In the genomic region with DNA sequence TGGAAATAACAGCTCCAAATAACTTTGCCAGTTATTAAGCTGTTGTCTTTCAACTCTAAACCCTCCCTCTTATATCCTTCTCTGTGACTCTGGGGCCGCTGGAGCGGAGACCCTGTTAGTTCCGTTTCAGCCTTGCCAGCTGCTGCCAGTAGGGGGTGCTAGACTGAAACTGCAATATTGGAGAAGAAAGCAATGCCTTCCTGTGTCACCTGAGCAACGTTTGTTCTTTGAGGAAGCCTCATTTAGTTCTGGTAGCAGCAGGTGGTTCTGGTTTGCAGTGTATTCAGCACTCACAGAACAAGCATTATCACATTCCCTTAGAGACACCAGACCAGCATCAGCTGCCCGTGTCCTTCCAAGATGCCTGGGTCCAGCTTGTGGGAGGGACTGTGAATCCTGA, we compare ENCODE assay signal across 10 cellular contexts. TPM values are rescaled to one million over a fixed set of nuclear protein-coding genes. Genes with fewer than 3 reads are reported as not detected.
DNase-seq lines count a peak whose midpoint lies in the region; ATAC-seq and TF ChIP-seq lines count a peak whose summit lies in the region.
"Had no signal": no experiment of that assay in that cellular context is flagged by ENCODE, and none has a peak within 500 bp of the region (broad histone marks: within the 10 kb centered on the region; RNA-seq: fewer than 3 reads in every experiment).

No MANE protein-coding gene starts in this region.

- TF ChIP-seq POLR2A in body of pancreas (IDR thresholded peaks at IDR 0.05), result no peak

- TF ChIP-seq CTCF in HL-60 (IDR thresholded peaks at IDR 0.05; ENCODE audit: insufficient read depth, low read length) (peak; percentile 28), body of pancreas (IDR thresholded peaks at IDR 0.05) (peak in 6 of 7 experiments; percentile 46 to 64 (median 50)), neutrophil (IDR thresholded peaks at IDR 0.05) (peak; percentile 81)

- no peaks in the 10 kb centered on the region for H3K9me3 ChIP-seq in body of pancreas
- H3K9me3 ChIP-seq in neutrophil, result no peaks in the 10 kb centered on the region
- H3K9me3 ChIP-seq: HAP-1 had no signal

- H3K27me3 ChIP-seq in HL-60 (ENCODE audit: insufficient read depth, poor library complexity, severe bottlenecking), result no peaks in the 10 kb centered on the region
- H3K27me3 ChIP-seq in body of pancreas, result no peaks in the 10 kb centered on the region
- no peaks in the 10 kb centered on the region for H3K27me3 ChIP-seq in neutrophil
- H3K27me3 ChIP-seq: BLaER1 treated with 17β-estradiol and CSF1 and Interleukin-3, amounts not matched to agents 10 nM and 100 nM had no signal

- H3K4me3 ChIP-seq in HL-60 (replicated peaks; ENCODE audit: insufficient read depth, low read length), result no peak overlapping the region
- H3K4me3 ChIP-seq in body of pancreas, result no peak overlapping the region
- no peak overlapping the region for H3K4me3 ChIP-seq in neutrophil (ENCODE audit: low read depth in 1 of 2, low read length in 1 of 2)
- H3K4me3 ChIP-seq: BLaER1 treated with 17β-estradiol and CSF1 and Interleukin-3, amounts not matched to agents 10 nM and 100 nM; HAP-1 had no signal

- H3K4me1 ChIP-seq in body of pancreas (peaks cover 11% of the 10 kb centered on the region), neutrophil (ENCODE audit: control insufficient read depth in 1 of 2, insufficient read depth in 1 of 2, low read depth in 1 of 2, low read length in 1 of 2) (no peaks in the 10 kb centered on the region)
- H3K4me1 ChIP-seq: BLaER1 treated with 17β-estradiol and CSF1 and Interleukin-3, amounts not matched to agents 10 nM and 100 nM; HAP-1 had no signal

- intact Hi-C loops in body of pancreas (cut with DNase I), result no loop called here

- DNase-seq in activated CD4-positive, alpha-beta T cell treated with anti-CD3 and anti-CD28 coated beads for 48 hours, result peak; percentile 32
- DNase-seq in activated CD4-positive, alpha-beta T cell treated with anti-CD3 and anti-CD28 coated beads for 1 hour, result no peak
- DNase-seq in HL-60 (ENCODE audit: low read depth in 1 of 2, low spot score in 1 of 2) (peak in 1 of 2 experiments; percentile 14), body of pancreas (peak in 3 of 4 donors; percentile 24 to 53 (median 52)), NCI-H2196 treated with DMSO at 0.1 percent for 48 hours (lab: John Stamatoyannopoulos, UW; ENCODE audit: unreplicated experiment) (no peak)
- DNase-seq in stimulated activated CD4-positive, alpha-beta T cell treated with anti-CD3 and anti-CD28 coated beads, Interleukin-4, amount 100 ng/mL, for 1 hour, result no peak

- 53 to 62% methylated on average over 5 of the region's 5 CpGs for WGBS in body of pancreas, 2 donors

- no peaks in the 10 kb centered on the region for H3K36me3 ChIP-seq in body of pancreas (replicated peaks in 1 of 2; ENCODE audit: insufficient read depth in 1 of 2, low read depth in 2 of 2)
- H3K36me3 ChIP-seq in neutrophil, result no peaks in the 10 kb centered on the region
- H3K36me3 ChIP-seq: BLaER1 treated with 17β-estradiol and CSF1 and Interleukin-3, amounts not matched to agents 10 nM and 100 nM; HAP-1 had no signal

- H3K27ac ChIP-seq in HL-60 (replicated peaks), result no peak overlapping the region
- H3K27ac ChIP-seq in body of pancreas, result no peak overlapping the region
- no peak overlapping the region for H3K27ac ChIP-seq in neutrophil
- H3K27ac ChIP-seq: BLaER1 treated with 17β-estradiol and CSF1 and Interleukin-3, amounts not matched to agents 10 nM and 100 nM had no signal

- ATAC-seq in body of pancreas (peak; percentile 50), GM18517 (IDR thresholded peaks at IDR 0.05; ENCODE audit: unreplicated experiment) (no peak)

RNA-seq across cellular contexts. Expression of a gene that starts 22.9 kb away (rescaled TPM):
- total RNA-seq in body of pancreas, result 10 to 100 TPM; 41.2 to 55.7 TPM

Comparison
In these comparisons a context has a peak if more than half of its experiments do, and no peak if none do; other contexts are left out.
1. DNase-seq: peak in activated CD4-positive, alpha-beta T cell treated with anti-CD3 and anti-CD28 coated beads for 48 hours (single experiment) and body of pancreas (3 of 4); none in activated CD4-positive, alpha-beta T cell treated with anti-CD3 and anti-CD28 coated beads for 1 hour (single experiment), stimulated activated CD4-positive, alpha-beta T cell treated with anti-CD3 and anti-CD28 coated beads, Interleukin-4, amount 100 ng/mL, for 1 hour (single experiment) and NCI-H2196 treated with DMSO at 0.1 percent for 48 hours (single experiment).
2. CTCF ChIP-seq: peak in every context shown above with its lines; median percentile 81 in neutrophil; 50 in body of pancreas; 28 in HL-60.